ENCODE assay signal across 8 cellular contexts in genomic region chr17:352421-353212, GRCh38.
DNase-seq lines count a peak whose midpoint lies in the region; ATAC-seq lines count a peak whose summit lies in the region.

A gene with protein sequence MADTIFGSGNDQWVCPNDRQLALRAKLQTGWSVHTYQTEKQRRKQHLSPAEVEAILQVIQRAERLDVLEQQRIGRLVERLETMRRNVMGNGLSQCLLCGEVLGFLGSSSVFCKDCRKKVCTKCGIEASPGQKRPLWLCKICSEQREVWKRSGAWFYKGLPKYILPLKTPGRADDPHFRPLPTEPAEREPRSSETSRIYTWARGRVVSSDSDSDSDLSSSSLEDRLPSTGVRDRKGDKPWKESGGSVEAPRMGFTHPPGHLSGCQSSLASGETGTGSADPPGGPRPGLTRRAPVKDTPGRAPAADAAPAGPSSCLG (minus strand): TSS chr17:352807. CDS start chr17:327543, 25,264 bp downstream.

- H3K27ac ChIP-seq in skin epidermis: peak within 1 kb of the TSS in 20 of 21 experiments; percentile 3 to 87 (median 66)

- ATAC-seq in stimulated activated naive CD8-positive, alpha-beta T cell treated with anti-CD3 and anti-CD28 coated beads, Interleukin-15, Interleukin-2, amounts not matched to agents 100 U/mL and 50 U/mL, for 24 hours: no peak
- ATAC-seq in GM19328 (IDR thresholded peaks at IDR 0.05; ENCODE audit: unreplicated experiment) (no peak), HG03342 (IDR thresholded peaks at IDR 0.05; ENCODE audit: unreplicated experiment) (no peak)

- no peak within 1 kb of the TSS for H3K4me3 ChIP-seq in skin epidermis

- peak; percentile 75 for DNase-seq in HuH-7 (ENCODE audit: low spot score)
- DNase-seq in UCSD-AML1 (lab: John Stamatoyannopoulos, UW; ENCODE audit: unreplicated experiment): peak; percentile 49
- DNase-seq in hepatic stellate cell (ENCODE audit: low spot score): peak; percentile 74
- DNase-seq in stimulated activated naive CD8-positive, alpha-beta T cell treated with anti-CD3 and anti-CD28 coated beads, Interleukin-15, Interleukin-2, amounts not matched to agents 100 U/mL and 50 U/mL, for 24 hours: no peak
- DNase-seq in activated gamma-delta T cell treated with Interleukin-2 at 50 U/mL for 16 hours: no peak

Comparison
In these comparisons a context has a peak if more than half of its experiments do, and no peak if none do; other contexts are left out.
1. DNase-seq: peak in HuH-7 (single experiment), UCSD-AML1 (single experiment) and hepatic stellate cell (single experiment); none in stimulated activated naive CD8-positive, alpha-beta T cell treated with anti-CD3 and anti-CD28 coated beads, Interleukin-15, Interleukin-2, amounts not matched to agents 100 U/mL and 50 U/mL, for 24 hours (single experiment) and activated gamma-delta T cell treated with Interleukin-2 at 50 U/mL for 16 hours (single experiment).